In the genomic region with DNA sequence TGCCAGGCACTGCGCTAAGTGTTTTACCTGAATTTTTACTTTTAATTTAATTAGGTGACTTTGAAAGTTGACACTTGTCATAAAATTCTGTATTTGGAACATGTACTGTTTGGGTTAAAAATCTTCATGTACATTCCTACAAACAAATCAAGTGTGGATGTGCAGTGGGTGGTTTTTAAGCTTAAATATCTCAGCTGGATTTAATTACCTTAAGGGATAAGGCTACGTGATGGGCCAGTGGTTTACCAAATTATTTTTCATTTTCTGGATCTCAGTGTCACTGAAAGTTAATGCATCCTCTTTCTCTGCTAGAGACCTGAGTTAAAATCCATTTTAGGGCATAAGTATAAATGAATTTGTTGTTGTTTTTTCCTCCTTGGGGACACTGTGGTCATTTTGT, we compare ENCODE assay signal across 33 cellular contexts.
"Had no signal": no experiment of that assay in that cellular context is flagged by ENCODE, and none has a peak within 500 bp of the region (broad histone marks: within the 10 kb centered on the region; RNA-seq: fewer than 3 reads in every experiment).

No MANE protein-coding gene starts in this region.

- H3K9me3 Mint-ChIP-seq: activated CD4-positive, alpha-beta T cell treated with anti-CD3 and anti-CD28 coated beads, Interleukin-2, amount 10 ng/mL, durations not matched to agents 24 days and 14 days; activated CD8-positive, alpha-beta T cell treated with anti-CD3 and anti-CD28 coated beads for 36 hours; activated naive CD8-positive, alpha-beta T cell treated with anti-CD3 and anti-CD28 coated beads for 36 hours; activated T-cell treated with anti-CD3 and anti-CD28 coated beads, Interleukin-2, amount 50 U/mL, for 72 hours; activated T-helper 17 cell treated with anti-CD3 and anti-CD28 coated beads, Interleukin-2, amount 50 U/mL, for 72 hours had no signal

- H3K27me3 Mint-ChIP-seq: activated CD4-positive, alpha-beta T cell treated with anti-CD3 and anti-CD28 coated beads, Interleukin-2, amount 10 ng/mL, durations not matched to agents 24 days and 14 days; activated CD8-positive, alpha-beta T cell treated with anti-CD3 and anti-CD28 coated beads for 36 hours; activated naive CD8-positive, alpha-beta T cell treated with anti-CD3 and anti-CD28 coated beads for 36 hours; activated T-helper 17 cell treated with anti-CD3 and anti-CD28 coated beads, Interleukin-2, amount 50 U/mL, for 72 hours had no signal

- H3K4me2 ChIP-seq: KMS-11 had no signal

- H3K27me3 ChIP-seq: ascending aorta, cardiac muscle cell, Peyer's patch, SJSA1 had no signal

- H3K4me1 ChIP-seq: Peyer's patch, SJSA1 had no signal

- DNase-seq: activated CD4-positive, alpha-beta T cell treated with anti-CD3 and anti-CD28 coated beads, Interleukin-2, amount 10 ng/mL, durations not matched to agents 24 days and 14 days; activated CD4-positive, alpha-beta T cell treated with anti-CD3 and anti-CD28 coated beads, Interleukin-2, amount 50 U/mL, for 4 hours; activated CD8-positive, alpha-beta T cell treated with anti-CD3 and anti-CD28 coated beads for 36 hours; activated effector memory CD4-positive, alpha-beta T cell treated with anti-CD3 and anti-CD28 coated beads, Interleukin-2, amount 50 U/mL, for 16 hours; activated naive CD4-positive, alpha-beta T cell; activated naive CD4-positive, alpha-beta T cell treated with anti-CD3 and anti-CD28 coated beads, Interleukin-2, amount 50 U/mL, for 16 hours; activated naive CD8-positive, alpha-beta T cell treated with anti-CD3 and anti-CD28 coated beads for 36 hours; activated T-cell treated with anti-CD3 and anti-CD28 coated beads, Interleukin-2, amount 50 U/mL, for 1 hour; activated T-cell treated with anti-CD3 and anti-CD28 coated beads, Interleukin-2, amount 50 U/mL, for 72 hours; amygdala; MM.1S; MV-4-11; NCI-H1092; NCI-H1436 treated with DMSO at 0.1 percent for 48 hours; NCI-H1694 treated with DMSO at 0.1 percent for 48 hours; NCI-H2029; NCI-H345; NCI-H524 treated with DMSO at 0.1 percent for 48 hours; NK-92 treated with Interleukin-12 subunit alpha and Interleukin-12 subunit beta, amount 100 ng/mL, for 24 hours; PC-3; Peyer's patch; RPMI8226; SHP77 treated with DMSO at 0.1 percent for 48 hours; SW 1271; T-helper 1 cell; T-helper 2 cell; T-helper 9 cell; WERI-Rb-1 had no signal

- H3K27ac ChIP-seq: ascending aorta, cardiac muscle cell, KMS-11, Peyer's patch, SJSA1, WERI-Rb-1 had no signal

- H3K9me3 ChIP-seq: ascending aorta, Peyer's patch, SJSA1 had no signal

- H3K4me3 ChIP-seq: ascending aorta, cardiac muscle cell, Peyer's patch, SJSA1 had no signal

- ATAC-seq: activated CD8-positive, alpha-beta T cell treated with anti-CD3 and anti-CD28 coated beads for 36 hours; activated T-cell treated with anti-CD3 and anti-CD28 coated beads, Interleukin-2, amount 50 U/mL, for 72 hours; activated T-helper 17 cell treated with anti-CD3 and anti-CD28 coated beads, Interleukin-2, amount 50 U/mL, for 72 hours; PC-3 had no signal

- H3K4me1 Mint-ChIP-seq: activated CD4-positive, alpha-beta T cell treated with anti-CD3 and anti-CD28 coated beads, Interleukin-2, amount 10 ng/mL, durations not matched to agents 24 days and 14 days; activated naive CD8-positive, alpha-beta T cell treated with anti-CD3 and anti-CD28 coated beads for 36 hours; activated T-helper 17 cell treated with anti-CD3 and anti-CD28 coated beads, Interleukin-2, amount 50 U/mL, for 72 hours had no signal

- H3K27ac Mint-ChIP-seq: activated CD4-positive, alpha-beta T cell treated with anti-CD3 and anti-CD28 coated beads, Interleukin-2, amount 10 ng/mL, durations not matched to agents 24 days and 14 days; activated CD8-positive, alpha-beta T cell treated with anti-CD3 and anti-CD28 coated beads for 36 hours; activated naive CD8-positive, alpha-beta T cell treated with anti-CD3 and anti-CD28 coated beads for 36 hours; activated T-cell treated with anti-CD3 and anti-CD28 coated beads, Interleukin-2, amount 50 U/mL, for 72 hours; activated T-helper 17 cell treated with anti-CD3 and anti-CD28 coated beads, Interleukin-2, amount 50 U/mL, for 72 hours had no signal

- H3K9ac ChIP-seq: KMS-11 had no signal

- H3K4me3 Mint-ChIP-seq: activated CD4-positive, alpha-beta T cell treated with anti-CD3 and anti-CD28 coated beads, Interleukin-2, amount 10 ng/mL, durations not matched to agents 24 days and 14 days; activated CD8-positive, alpha-beta T cell treated with anti-CD3 and anti-CD28 coated beads for 36 hours; activated naive CD8-positive, alpha-beta T cell treated with anti-CD3 and anti-CD28 coated beads for 36 hours; activated T-cell treated with anti-CD3 and anti-CD28 coated beads, Interleukin-2, amount 50 U/mL, for 72 hours; activated T-helper 17 cell treated with anti-CD3 and anti-CD28 coated beads, Interleukin-2, amount 50 U/mL, for 72 hours had no signal
